In genomic region chr7:26507375-26508068, GRCh38 we compare ENCODE assay signal across 19 cellular contexts.
DNase-seq lines count a peak whose midpoint lies in the region; ATAC-seq and TF ChIP-seq lines count a peak whose summit lies in the region.
"Had no signal": no experiment of that assay in that cellular context is flagged by ENCODE, and none has a peak within 500 bp of the region (broad histone marks: within the 10 kb centered on the region; RNA-seq: fewer than 3 reads in every experiment).

No MANE protein-coding gene starts in this region.

- no peak for ATAC-seq in natural killer cell treated with Interleukin-12 subunit alpha and Interleukin-12 subunit beta and Interleukin-15 and Interleukin-18, amount 100 ng/mL, for 72 hours
- ATAC-seq: effector memory CD8-positive, alpha-beta T cell; naive thymus-derived CD8-positive, alpha-beta T cell had no signal

- CTCF ChIA-PET in activated CD4-positive, alpha-beta T cell treated with anti-CD3 and anti-CD28 coated beads, Interleukin-2, amount 10 ng/mL, durations not matched to agents 7 days and 5 days (lab: Charles Lee): interaction anchor here (1.0 kb wide), 1 partner anchor 12 kb away, joined by 3 read pairs; no protein-coding TSS in a partner anchor

- no peaks in the 10 kb centered on the region for H3K9me3 Mint-ChIP-seq in activated CD4-positive, alpha-beta T cell treated with anti-CD3 and anti-CD28 coated beads, Interleukin-2, amount 10 ng/mL, durations not matched to agents 7 days and 5 days
- H3K9me3 Mint-ChIP-seq in natural killer cell treated with Interleukin-12 subunit alpha and Interleukin-12 subunit beta and Interleukin-15 and Interleukin-18, amount 100 ng/mL, for 72 hours: no peaks in the 10 kb centered on the region
- H3K9me3 Mint-ChIP-seq: effector memory CD8-positive, alpha-beta T cell had no signal

- no peak for TF ChIP-seq POLR2A in NB4 (IDR thresholded peaks at IDR 0.05; ENCODE audit: extremely low read depth, insufficient read length)

- H3K27me3 Mint-ChIP-seq in activated CD4-positive, alpha-beta T cell treated with anti-CD3 and anti-CD28 coated beads, Interleukin-2, amount 10 ng/mL, durations not matched to agents 7 days and 5 days: peaks cover 7% of the 10 kb centered on the region
- peaks cover 19 to 39% of the 10 kb centered on the region in 2 donors for H3K27me3 Mint-ChIP-seq in natural killer cell treated with Interleukin-12 subunit alpha and Interleukin-12 subunit beta and Interleukin-15 and Interleukin-18, amount 100 ng/mL, for 72 hours

- peak; percentile 43 for TF ChIP-seq CTCF in NB4 (IDR thresholded peaks at IDR 0.05; ENCODE audit: low read depth, low read length)
- peak; percentile 32 for TF ChIP-seq CTCF in epithelial cell of proximal tubule (conservative IDR thresholded peaks at IDR 0.05; ENCODE audit: low read depth, low read length)

- no peak overlapping the region for H3K4me3 ChIP-seq in NB4 (ENCODE audit: low read depth, low read length)
- no peak overlapping the region for H3K4me3 ChIP-seq in epithelial cell of proximal tubule (ENCODE audit: low read depth, low read length)
- H3K4me3 ChIP-seq: smooth muscle cell, testis had no signal

- POLR2A ChIA-PET in activated CD4-positive, alpha-beta T cell treated with anti-CD3 and anti-CD28 coated beads, Interleukin-2, amount 10 ng/mL, durations not matched to agents 7 days and 5 days (lab: Charles Lee): no interaction called here

- no peaks in the 10 kb centered on the region for H3K36me3 Mint-ChIP-seq in activated CD4-positive, alpha-beta T cell treated with anti-CD3 and anti-CD28 coated beads, Interleukin-2, amount 10 ng/mL, durations not matched to agents 7 days and 5 days (ENCODE audit: low read depth)
- no peaks in the 10 kb centered on the region for H3K36me3 Mint-ChIP-seq in natural killer cell treated with Interleukin-12 subunit alpha and Interleukin-12 subunit beta and Interleukin-15 and Interleukin-18, amount 100 ng/mL, for 72 hours
- H3K36me3 Mint-ChIP-seq: naive thymus-derived CD8-positive, alpha-beta T cell had no signal

- H3K4me1 Mint-ChIP-seq in activated CD4-positive, alpha-beta T cell treated with anti-CD3 and anti-CD28 coated beads, Interleukin-2, amount 10 ng/mL, durations not matched to agents 7 days and 5 days: no peaks in the 10 kb centered on the region
- no peaks in the 10 kb centered on the region for H3K4me1 Mint-ChIP-seq in natural killer cell treated with Interleukin-12 subunit alpha and Interleukin-12 subunit beta and Interleukin-15 and Interleukin-18, amount 100 ng/mL, for 72 hours (ENCODE audit: low read depth in 2 of 2)
- H3K4me1 Mint-ChIP-seq: naive thymus-derived CD8-positive, alpha-beta T cell had no signal

- H3K4me3 Mint-ChIP-seq in activated CD4-positive, alpha-beta T cell treated with anti-CD3 and anti-CD28 coated beads, Interleukin-2, amount 10 ng/mL, durations not matched to agents 7 days and 5 days: no peak overlapping the region
- no peak overlapping the region for H3K4me3 Mint-ChIP-seq in natural killer cell treated with Interleukin-12 subunit alpha and Interleukin-12 subunit beta and Interleukin-15 and Interleukin-18, amount 100 ng/mL, for 72 hours
- H3K4me3 Mint-ChIP-seq: effector memory CD8-positive, alpha-beta T cell; naive thymus-derived CD8-positive, alpha-beta T cell had no signal

- no peak overlapping the region for H3K27ac Mint-ChIP-seq in activated CD4-positive, alpha-beta T cell treated with anti-CD3 and anti-CD28 coated beads, Interleukin-2, amount 10 ng/mL, durations not matched to agents 7 days and 5 days
- H3K27ac Mint-ChIP-seq in natural killer cell treated with Interleukin-12 subunit alpha and Interleukin-12 subunit beta and Interleukin-15 and Interleukin-18, amount 100 ng/mL, for 72 hours: no peak overlapping the region
- H3K27ac Mint-ChIP-seq: effector memory CD8-positive, alpha-beta T cell; naive thymus-derived CD8-positive, alpha-beta T cell had no signal

- DNase-seq in DMS153 treated with DMSO at 0.1 percent for 48 hours (lab: John Stamatoyannopoulos, UW; ENCODE audit: unreplicated experiment) (peak; percentile 65), NB4 (ENCODE audit: low read depth) (no peak), NCI-H774 (lab: John Stamatoyannopoulos, UW) (peak; percentile 19), epithelial cell of proximal tubule (ENCODE audit: low read depth) (no peak)
- no peak for DNase-seq in activated T-cell treated with anti-CD3 and anti-CD28 coated beads, Interleukin-2, amount 50 U/mL, for 1 hour
- no peak for DNase-seq in activated CD4-positive, alpha-beta T cell treated with anti-CD3 and anti-CD28 coated beads, Interleukin-2, amount 10 ng/mL, durations not matched to agents 7 days and 5 days
- DNase-seq in natural killer cell treated with Interleukin-12 subunit alpha and Interleukin-12 subunit beta and Interleukin-15 and Interleukin-18, amount 100 ng/mL, for 72 hours (ENCODE audit: low spot score): no peak
- DNase-seq: activated CD4-positive, alpha-beta T cell treated with anti-CD3 and anti-CD28 coated beads for 1 hour; activated gamma-delta T cell treated with Interleukin-2 at 50 U/mL for 16 hours; AML-193; amygdala; central memory CD4-positive, alpha-beta T cell; effector memory CD8-positive, alpha-beta T cell; HCEC 1CT; islet precursor cell; naive thymus-derived CD8-positive, alpha-beta T cell; posterior cingulate gyrus; testis had no signal

Comparison
In these comparisons a context has a peak if more than half of its experiments do, and no peak if none do; other contexts are left out.
1. DNase-seq: peak in DMS153 treated with DMSO at 0.1 percent for 48 hours (single experiment) and NCI-H774 (single experiment); none in NB4 (single experiment), epithelial cell of proximal tubule (single experiment), activated T-cell treated with anti-CD3 and anti-CD28 coated beads, Interleukin-2, amount 50 U/mL, for 1 hour (single experiment), activated CD4-positive, alpha-beta T cell treated with anti-CD3 and anti-CD28 coated beads, Interleukin-2, amount 10 ng/mL, durations not matched to agents 7 days and 5 days (single experiment) and natural killer cell treated with Interleukin-12 subunit alpha and Interleukin-12 subunit beta and Interleukin-15 and Interleukin-18, amount 100 ng/mL, for 72 hours (single experiment).